Comparison of ENCODE assay signal across 15 cellular contexts in genomic region chr17:27463235-27463677, GRCh38. TPM values are rescaled to one million over a fixed set of nuclear protein-coding genes. Genes with fewer than 3 reads are reported as not detected.
DNase-seq lines count a peak whose midpoint lies in the region; ATAC-seq, FAIRE-seq and TF ChIP-seq lines count a peak whose summit lies in the region.
"Had no signal": no experiment of that assay in that cellular context is flagged by ENCODE, and none has a peak within 500 bp of the region (broad histone marks: within the 10 kb centered on the region; RNA-seq: fewer than 3 reads in every experiment).

No MANE protein-coding gene starts in this region.

- H2BK120ac ChIP-seq in H1 (replicated peaks; ENCODE audit: low read depth, low read length): no peak overlapping the region

- H3K18ac ChIP-seq in H1 (ENCODE audit: extremely low read depth, low read length): no peak overlapping the region

- H3K9me3 Mint-ChIP-seq in activated naive CD4-positive, alpha-beta T cell treated with anti-CD3 and anti-CD28 coated beads, Interleukin-2, amount 50 U/mL, for 72 hours: no peaks in the 10 kb centered on the region
- H3K9me3 Mint-ChIP-seq in activated naive CD4-positive, alpha-beta T cell treated with anti-CD3 and anti-CD28 coated beads, Interleukin-2, amount 10 ng/mL, durations not matched to agents 7 days and 5 days: no peaks in the 10 kb centered on the region
- no peaks in the 10 kb centered on the region for H3K9me3 Mint-ChIP-seq in stimulated activated naive CD8-positive, alpha-beta T cell treated with anti-CD3 and anti-CD28 coated beads, Interleukin-15, amount 100 ng/mL, for 72 hours

- no peaks in the 10 kb centered on the region for H3K27me3 Mint-ChIP-seq in activated naive CD4-positive, alpha-beta T cell treated with anti-CD3 and anti-CD28 coated beads, Interleukin-2, amount 10 ng/mL, durations not matched to agents 7 days and 5 days
- no peaks in the 10 kb centered on the region for H3K27me3 Mint-ChIP-seq in stimulated activated naive CD8-positive, alpha-beta T cell treated with anti-CD3 and anti-CD28 coated beads, Interleukin-15, amount 100 ng/mL, for 72 hours

- no peak for DNase-seq in activated naive CD4-positive, alpha-beta T cell treated with anti-CD3 and anti-CD28 coated beads, Interleukin-2, amount 50 U/mL, for 72 hours (ENCODE audit: low spot score in 2 of 2)
- no peak for DNase-seq in activated naive CD4-positive, alpha-beta T cell treated with anti-CD3 and anti-CD28 coated beads, Interleukin-2, amount 10 ng/mL, durations not matched to agents 7 days and 5 days
- DNase-seq in MV-4-11 (lab: John Stamatoyannopoulos, UW) (peak; percentile 17), H1 (ENCODE audit: low read depth in 1 of 2, low spot score in 2 of 2) (no peak), D341Med (ENCODE audit: low spot score) (no peak)
- peak in 1 of 2 donors; percentile 29 for DNase-seq in stimulated activated naive CD8-positive, alpha-beta T cell treated with anti-CD3 and anti-CD28 coated beads, Interleukin-15, amount 100 ng/mL, for 72 hours
- DNase-seq in effector CD4-positive, alpha-beta T cell: no peak
- DNase-seq: colonic mucosa, kidney, MG63, NCI-H2029 treated with DMSO at 0.1 percent for 48 hours, NCI-H748 treated with DMSO at 0.1 percent for 48 hours, pancreas, T-helper 9 cell had no signal

- no peak overlapping the region for H2AK5ac ChIP-seq in H1 (ENCODE audit: low read depth, low read length)

- no peak for TF ChIP-seq RAD21 in H1 (IDR thresholded peaks at IDR 0.05 in 1 of 2, conservative IDR thresholded peaks at IDR 0.05 in 1 of 2; ENCODE audit: low read depth in 2 of 2, low read length in 2 of 2)

- H3K79me1 ChIP-seq in H1 (ENCODE audit: low read depth, low read length): peaks cover 19% of the 10 kb centered on the region

- no peak for TF ChIP-seq POLR2A in H1 (IDR thresholded peaks at IDR 0.05; ENCODE audit: control extremely low read depth in 1 of 2, low read depth in 2 of 2, low read length in 2 of 2)

- POLR2A ChIA-PET in H1 (lab: Charles Lee; ENCODE audit: partially characterized antibody): no interaction called here

- H3K4me1 Mint-ChIP-seq in activated naive CD4-positive, alpha-beta T cell treated with anti-CD3 and anti-CD28 coated beads, Interleukin-2, amount 10 ng/mL, durations not matched to agents 7 days and 5 days: peaks cover 80% of the 10 kb centered on the region
- peaks cover 100% of the 10 kb centered on the region for H3K4me1 Mint-ChIP-seq in stimulated activated naive CD8-positive, alpha-beta T cell treated with anti-CD3 and anti-CD28 coated beads, Interleukin-15, amount 100 ng/mL, for 72 hours

- H3K23me2 ChIP-seq in H1 (ENCODE audit: low read depth, low read length): peaks cover under 1% of the 10 kb centered on the region; the same call in 1 of the 2 replicates

- TF ChIP-seq CTCF in H1 (IDR thresholded peaks at IDR 0.05; ENCODE audit: control extremely low read depth in 1 of 3, insufficient read depth in 1 of 3, low read depth in 1 of 3, low read length in 3 of 3): no peak

- 0 out of 2 replicates have a peak overlapping the region, but pooled peaks have one; percentile 29 for H2BK12ac ChIP-seq in H1 (ENCODE audit: low read depth, low read length)

- no peak overlapping the region for H4K5ac ChIP-seq in H1 (ENCODE audit: insufficient read length, low read depth, low read length)

- H3K36me3 Mint-ChIP-seq in activated naive CD4-positive, alpha-beta T cell treated with anti-CD3 and anti-CD28 coated beads, Interleukin-2, amount 50 U/mL, for 72 hours: peaks cover 9 to 42% of the 10 kb centered on the region in 2 donors
- peaks cover 6% of the 10 kb centered on the region for H3K36me3 Mint-ChIP-seq in activated naive CD4-positive, alpha-beta T cell treated with anti-CD3 and anti-CD28 coated beads, Interleukin-2, amount 10 ng/mL, durations not matched to agents 7 days and 5 days

- H3K79me2 ChIP-seq in H1 (ENCODE audit: control insufficient read depth in 1 of 2, insufficient read depth in 2 of 2, low read length in 2 of 2): peaks cover 3 to 81% of the 10 kb centered on the region in 2 experiments

- H3K27me3 ChIP-seq in H1 (replicated peaks in 1 of 4; ENCODE audit: control insufficient read depth in 3 of 4, extremely low read depth in 1 of 4, insufficient read depth in 3 of 4, low read length in 3 of 4): peaks cover 0 to 2% (median under 1%) of the 10 kb centered on the region in 4 experiments; a peak in 3 of 7 replicates
- H3K27me3 ChIP-seq: colonic mucosa, MG63, pancreas had no signal

- no peak overlapping the region for H3K4me3 Mint-ChIP-seq in activated naive CD4-positive, alpha-beta T cell treated with anti-CD3 and anti-CD28 coated beads, Interleukin-2, amount 10 ng/mL, durations not matched to agents 7 days and 5 days
- peak overlapping the region; percentile 70 to 73 for H3K4me3 Mint-ChIP-seq in stimulated activated naive CD8-positive, alpha-beta T cell treated with anti-CD3 and anti-CD28 coated beads, Interleukin-15, amount 100 ng/mL, for 72 hours

- FAIRE-seq in H1 (lab: Jason Lieb, UNC): no peak
- FAIRE-seq: kidney, pancreas had no signal

- no peak overlapping the region; the same call in 1 of the 2 replicates for H2BK15ac ChIP-seq in H1 (ENCODE audit: low read length)

- H3K9ac ChIP-seq in H1 (replicated peaks in 1 of 4; ENCODE audit: extremely low read depth in 1 of 4, low read depth in 3 of 4, low read length in 3 of 4): no peak overlapping the region

- no peak overlapping the region for H3K27ac ChIP-seq in H1 (ENCODE audit: low read depth, low read length)
- H3K27ac ChIP-seq: colonic mucosa, pancreas had no signal

- H3K4me2 ChIP-seq in H1 (ENCODE audit: insufficient read depth in 1 of 2, low read depth in 2 of 2, low read length in 2 of 2): no peak overlapping the region

- WGBS in H1 (ENCODE audit: extremely low coverage in 1 of 2, insufficient coverage in 1 of 2, insufficient read length in 1 of 2, insufficient replicate concordance in 2 of 2, low coverage in 1 of 2, low lambda C conversion rate in 2 of 2, missing lambda C conversion rate in 1 of 2), 2 experiments: 95% methylated on average over 4 of the region's 4 CpGs; no CpG with 5 or more reads in 1 of the 2 experiments

- H3K27ac Mint-ChIP-seq in activated naive CD4-positive, alpha-beta T cell treated with anti-CD3 and anti-CD28 coated beads, Interleukin-2, amount 50 U/mL, for 72 hours: peak overlapping the region; percentile 39 to 44
- H3K27ac Mint-ChIP-seq in activated naive CD4-positive, alpha-beta T cell treated with anti-CD3 and anti-CD28 coated beads, Interleukin-2, amount 10 ng/mL, durations not matched to agents 7 days and 5 days: no peak overlapping the region
- peak overlapping the region; percentile 92 to 96 for H3K27ac Mint-ChIP-seq in stimulated activated naive CD8-positive, alpha-beta T cell treated with anti-CD3 and anti-CD28 coated beads, Interleukin-15, amount 100 ng/mL, for 72 hours

- H3K9me3 ChIP-seq in H1 (ENCODE audit: insufficient read depth in 2 of 2, low read depth in 1 of 2, low read length in 1 of 2): no peaks in the 10 kb centered on the region
- H3K9me3 ChIP-seq: colonic mucosa, MG63, pancreas had no signal

- no peak overlapping the region for H3K23ac ChIP-seq in H1 (ENCODE audit: insufficient read length)

- H3K4ac ChIP-seq in H1 (replicated peaks; ENCODE audit: insufficient read length, low read depth, low read length): no peak overlapping the region

- H2BK20ac ChIP-seq in H1 (ENCODE audit: low read length): no peak overlapping the region

- no peak overlapping the region for H4K8ac ChIP-seq in H1 (ENCODE audit: extremely low read depth, insufficient read depth, low read length)

- ATAC-seq in activated naive CD4-positive, alpha-beta T cell treated with anti-CD3 and anti-CD28 coated beads, Interleukin-2, amount 50 U/mL, for 72 hours: peak in 1 of 2 donors; percentile 44
- peak; percentile 27 for ATAC-seq in stimulated activated naive CD8-positive, alpha-beta T cell treated with anti-CD3 and anti-CD28 coated beads, Interleukin-15, amount 100 ng/mL, for 72 hours
- no peak for ATAC-seq in HG03432 (IDR thresholded peaks at IDR 0.05; ENCODE audit: unreplicated experiment)
- ATAC-seq: pancreas had no signal

- peaks cover 8 to 24% (median 15%) of the 10 kb centered on the region in 4 experiments for H3K4me1 ChIP-seq in H1 (replicated peaks in 1 of 4; ENCODE audit: control insufficient read depth in 3 of 4, insufficient read depth in 4 of 4, low read length in 3 of 4)
- H3K4me1 ChIP-seq: colonic mucosa had no signal

- no peak overlapping the region for H3K14ac ChIP-seq in H1 (ENCODE audit: insufficient read length)

- 0 out of 2 replicates have a peak overlapping the region, but pooled peaks have one; percentile 18 for H2BK5ac ChIP-seq in H1 (ENCODE audit: low read depth, low read length)

- H3K4me3 ChIP-seq in H1 (ENCODE audit: extremely low read depth in 1 of 4, insufficient read depth in 2 of 4, low read depth in 3 of 4, low read length in 4 of 4): no peak overlapping the region
- H3K4me3 ChIP-seq: colonic mucosa, MG63, pancreas had no signal

- no peak for TF ChIP-seq EP300 in H1 (IDR thresholded peaks at IDR 0.05; ENCODE audit: borderline replicate concordance in 1 of 2, low read depth in 2 of 2, low read length in 2 of 2)

- H3K56ac ChIP-seq in H1 (replicated peaks; ENCODE audit: insufficient read length, low read depth, low read length): no peak overlapping the region

- no peak overlapping the region for H4K91ac ChIP-seq in H1 (replicated peaks; ENCODE audit: insufficient read length, low read length)

- H2AFZ ChIP-seq in H1 (ENCODE audit: low read length): no peak overlapping the region

- peaks cover 7 to 21% of the 10 kb centered on the region in 2 experiments for H4K20me1 ChIP-seq in H1 (replicated peaks in 1 of 2; ENCODE audit: control insufficient read depth in 1 of 2, insufficient read depth in 2 of 2, low read length in 2 of 2)

- CTCF ChIA-PET in activated naive CD4-positive, alpha-beta T cell treated with anti-CD3 and anti-CD28 coated beads, Interleukin-2, amount 10 ng/mL, durations not matched to agents 7 days and 5 days (lab: Charles Lee): no interaction called here
- CTCF ChIA-PET in H1 (lab: Charles Lee; ENCODE audit: partially characterized antibody): interaction anchor here (1.2 to 17.4 kb wide), 2 partner anchors 14 to 137 kb away, joined by 3 to 209 read pairs; no protein-coding TSS in a partner anchor

- no peaks in the 10 kb centered on the region for H3K36me3 ChIP-seq in H1 (ENCODE audit: control insufficient read depth in 2 of 4, insufficient read depth in 4 of 4, low read length in 3 of 4)
- H3K36me3 ChIP-seq: colonic mucosa, MG63, pancreas had no signal

RNA-seq across cellular contexts. Expression of gene KSR1, which starts 7.0 kb away (rescaled TPM):
- 100 to 1,000 TPM; 132 to 194 TPM for total RNA-seq in activated naive CD4-positive, alpha-beta T cell treated with anti-CD3 and anti-CD28 coated beads, Interleukin-2, amount 50 U/mL, for 72 hours
- total RNA-seq in H1 (2021; fragmentation: NEBNext Ultra II Directional; extraction: Animal tissue kit (Norgen Biotek cat#: 25700)): 33.9 and 34.7 TPM in 2 replicates
- polyA plus RNA-seq in H1 (2011; rRNA removed): 14.1 and 26.8 TPM in 2 replicates
- 20.7 TPM for polyA plus RNA-seq in H1 (2011; cell fraction: cytosol; rRNA removed)
- 87.7 TPM for polyA plus RNA-seq in H1 (2011; cell fraction: nucleus; rRNA removed)
- polyA plus RNA-seq in H1 (2012, experiment 1 of 2): 19.6 to 26.5 TPM (median 24.3 TPM) in 4 replicates
- polyA plus RNA-seq in H1 (2012, experiment 2 of 2): 23.5 TPM
- 21.2 TPM for polyA plus RNA-seq in H1 (2013, experiment 1 of 2)
- 21.5 TPM for polyA plus RNA-seq in H1 (2013, experiment 2 of 2)
- polyA minus RNA-seq in H1 (2011; rRNA and poly(A)+ RNA removed): 30.5 and 37.0 TPM in 2 replicates
- polyA minus RNA-seq in H1 (2011; cell fraction: cytosol; rRNA and poly(A)+ RNA removed): 30.8 TPM
- polyA minus RNA-seq in H1 (2011; cell fraction: nucleus; rRNA and poly(A)+ RNA removed): 56.9 TPM
